ENCODE assay signal across 1 cellular context in genomic region chr19:38670921-38671398, GRCh38.
TF ChIP-seq lines count a peak whose summit lies in the region.

No MANE protein-coding gene starts in this region.

TF ChIP-seq in IMR-90, 13 proteins besides CTCF, POLR2A, EP300 and RAD21 (continued from another document):
- TF ChIP-seq RCOR1 (IDR thresholded peaks at IDR 0.05; ENCODE audit: insufficient replicate concordance, low read length) = no peak
- no peak for TF ChIP-seq BHLHE40 (IDR thresholded peaks at IDR 0.05; ENCODE audit: low read depth, low read length)
- TF ChIP-seq MAFK (IDR thresholded peaks at IDR 0.05; ENCODE audit: low read depth, low read length) = no peak
- no peak for TF ChIP-seq ELK1 (IDR thresholded peaks at IDR 0.05; ENCODE audit: borderline replicate concordance, low read depth, low read length)
- no peak for TF ChIP-seq USF2 (IDR thresholded peaks at IDR 0.05; ENCODE audit: low read depth, low read length)
- no peak for TF ChIP-seq CHD1 (IDR thresholded peaks at IDR 0.05; ENCODE audit: low read depth, low read length)
- no peak for TF ChIP-seq SMC3 (IDR thresholded peaks at IDR 0.05; ENCODE audit: low read depth, low read length)
